24 cellular contexts compared by ENCODE assay signal in genomic region chr3:69628956-69629355, GRCh38.
"Had no signal": no experiment of that assay in that cellular context is flagged by ENCODE, and none has a peak within 500 bp of the region (broad histone marks: within the 10 kb centered on the region; RNA-seq: fewer than 3 reads in every experiment).

No MANE protein-coding gene starts in this region.

- H3K4me3 ChIP-seq: body of pancreas, prostate gland, tibial artery had no signal

- H3K27me3 Mint-ChIP-seq: activated CD4-positive, alpha-beta memory T cell treated with anti-CD3 and anti-CD28 coated beads, Interleukin-2, amount 10 ng/mL, durations not matched to agents 7 days and 5 days; activated CD4-positive, alpha-beta T cell treated with anti-CD3 and anti-CD28 coated beads, Interleukin-2, amount 10 ng/mL, durations not matched to agents 24 days and 14 days; activated CD8-positive, alpha-beta memory T cell treated with anti-CD3 and anti-CD28 coated beads, Interleukin-2, amount 10 ng/mL, durations not matched to agents 7 days and 5 days; activated naive CD8-positive, alpha-beta T cell treated with anti-CD3 and anti-CD28 coated beads, Interleukin-2, amount 50 U/mL, for 24 hours; T-helper 17 cell had no signal

- DNase-seq: activated CD4-positive, alpha-beta memory T cell treated with anti-CD3 and anti-CD28 coated beads, Interleukin-2, amount 10 ng/mL, durations not matched to agents 7 days and 5 days; activated CD4-positive, alpha-beta T cell treated with anti-CD3 and anti-CD28 coated beads, Interleukin-2, amount 10 ng/mL, durations not matched to agents 24 days and 14 days; activated CD4-positive, CD25-positive, alpha-beta regulatory T cell; activated CD8-positive, alpha-beta memory T cell treated with anti-CD3 and anti-CD28 coated beads, Interleukin-2, amount 10 ng/mL, durations not matched to agents 7 days and 5 days; activated gamma-delta T cell; activated naive CD4-positive, alpha-beta T cell treated with anti-CD3 and anti-CD28 coated beads, Interleukin-2, amount 50 U/mL, for 16 hours; activated naive CD8-positive, alpha-beta T cell treated with anti-CD3 and anti-CD28 coated beads, Interleukin-2, amount 50 U/mL, for 24 hours; activated T-cell treated with anti-CD3 and anti-CD28 coated beads for 4 hours; body of pancreas; caudate nucleus; dermis blood vessel endothelial cell; effector CD8-positive, alpha-beta T cell; glutamatergic neuron; hippocampal formation; left ventricle myocardium superior; mammary epithelial cell; right cardiac atrium; stimulated activated CD4-positive, alpha-beta T cell treated with anti-CD3 and anti-CD28 coated beads, Interleukin-4, amount 100 ng/mL, for 24 hours; stimulated activated naive CD4-positive, alpha-beta T cell treated with Interleukin-2 at 50 U/mL for 16 hours; T-helper 17 cell; tibial artery had no signal

- H3K27ac Mint-ChIP-seq: activated CD4-positive, alpha-beta memory T cell treated with anti-CD3 and anti-CD28 coated beads, Interleukin-2, amount 10 ng/mL, durations not matched to agents 7 days and 5 days; activated CD4-positive, alpha-beta T cell treated with anti-CD3 and anti-CD28 coated beads, Interleukin-2, amount 10 ng/mL, durations not matched to agents 24 days and 14 days; activated CD8-positive, alpha-beta memory T cell treated with anti-CD3 and anti-CD28 coated beads, Interleukin-2, amount 10 ng/mL, durations not matched to agents 7 days and 5 days; activated naive CD8-positive, alpha-beta T cell treated with anti-CD3 and anti-CD28 coated beads, Interleukin-2, amount 50 U/mL, for 24 hours; mesothelial cell of epicardium; natural killer cell treated with Interleukin-12 subunit alpha and Interleukin-12 subunit beta and Interleukin-15 and Interleukin-18, amount 100 ng/mL, for 72 hours; T-helper 17 cell had no signal

- H3K4me3 Mint-ChIP-seq: activated CD4-positive, alpha-beta memory T cell treated with anti-CD3 and anti-CD28 coated beads, Interleukin-2, amount 10 ng/mL, durations not matched to agents 7 days and 5 days; activated CD4-positive, alpha-beta T cell treated with anti-CD3 and anti-CD28 coated beads, Interleukin-2, amount 10 ng/mL, durations not matched to agents 24 days and 14 days; activated CD8-positive, alpha-beta memory T cell treated with anti-CD3 and anti-CD28 coated beads, Interleukin-2, amount 10 ng/mL, durations not matched to agents 7 days and 5 days; activated naive CD8-positive, alpha-beta T cell treated with anti-CD3 and anti-CD28 coated beads, Interleukin-2, amount 50 U/mL, for 24 hours; mesothelial cell of epicardium; natural killer cell treated with Interleukin-12 subunit alpha and Interleukin-12 subunit beta and Interleukin-15 and Interleukin-18, amount 100 ng/mL, for 72 hours; T-helper 17 cell had no signal

- ATAC-seq: activated CD8-positive, alpha-beta memory T cell treated with anti-CD3 and anti-CD28 coated beads, Interleukin-2, amount 10 ng/mL, durations not matched to agents 7 days and 5 days; activated naive CD8-positive, alpha-beta T cell treated with anti-CD3 and anti-CD28 coated beads, Interleukin-2, amount 50 U/mL, for 24 hours; body of pancreas; left ventricle myocardium superior; natural killer cell treated with Interleukin-12 subunit alpha and Interleukin-12 subunit beta and Interleukin-15 and Interleukin-18, amount 100 ng/mL, for 72 hours; right cardiac atrium; T-helper 17 cell had no signal

- H3K36me3 Mint-ChIP-seq: activated CD8-positive, alpha-beta memory T cell treated with anti-CD3 and anti-CD28 coated beads, Interleukin-2, amount 10 ng/mL, durations not matched to agents 7 days and 5 days; mesothelial cell of epicardium had no signal

- H3K4me1 Mint-ChIP-seq: activated CD4-positive, alpha-beta memory T cell treated with anti-CD3 and anti-CD28 coated beads, Interleukin-2, amount 10 ng/mL, durations not matched to agents 7 days and 5 days; activated CD4-positive, alpha-beta T cell treated with anti-CD3 and anti-CD28 coated beads, Interleukin-2, amount 10 ng/mL, durations not matched to agents 24 days and 14 days; activated CD8-positive, alpha-beta memory T cell treated with anti-CD3 and anti-CD28 coated beads, Interleukin-2, amount 10 ng/mL, durations not matched to agents 7 days and 5 days; activated naive CD8-positive, alpha-beta T cell treated with anti-CD3 and anti-CD28 coated beads, Interleukin-2, amount 50 U/mL, for 24 hours; mesothelial cell of epicardium; T-helper 17 cell had no signal
